8 cellular contexts compared by ENCODE assay signal in the genomic region with DNA sequence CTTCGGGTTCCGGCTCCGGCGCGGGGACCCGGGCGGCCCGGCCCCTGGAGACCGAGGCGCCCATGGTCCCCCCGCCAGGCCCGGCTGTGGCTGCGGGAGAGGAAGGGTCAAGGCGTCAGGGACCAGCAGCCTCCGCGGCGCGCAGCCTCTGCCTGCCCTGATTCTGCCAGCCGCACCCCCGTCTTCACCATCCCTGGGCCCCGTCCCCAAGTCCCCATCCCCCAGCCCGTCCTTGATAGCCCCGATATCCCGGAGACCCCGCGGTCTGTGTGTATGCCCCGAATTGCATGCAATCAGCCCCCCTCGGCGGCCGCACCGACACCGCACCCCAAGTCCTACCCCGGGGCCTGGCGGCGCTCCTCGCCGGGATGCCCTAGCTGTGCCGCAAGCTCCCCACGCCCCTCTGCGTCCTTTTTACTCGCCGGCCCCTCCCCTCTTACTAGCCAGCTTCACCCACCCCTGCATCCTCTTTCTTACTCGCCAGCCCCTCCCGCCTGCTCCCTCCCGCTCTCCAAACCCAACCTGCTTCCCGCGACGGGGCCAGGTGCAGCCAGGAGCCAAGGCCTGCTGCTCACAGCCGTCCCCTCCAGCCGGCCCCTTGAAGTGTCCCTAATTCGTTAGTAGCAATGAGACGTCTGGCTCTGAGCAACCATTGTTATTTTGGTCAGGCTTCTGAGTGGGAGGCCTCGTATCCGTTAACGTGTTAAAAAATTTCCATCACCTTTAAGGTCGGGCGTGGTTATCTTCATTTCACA. TPM values are rescaled to one million over a fixed set of nuclear protein-coding genes. Genes with fewer than 3 reads are reported as not detected.
DNase-seq lines count a peak whose midpoint lies in the region; ATAC-seq and TF ChIP-seq lines count a peak whose summit lies in the region.

A gene with protein sequence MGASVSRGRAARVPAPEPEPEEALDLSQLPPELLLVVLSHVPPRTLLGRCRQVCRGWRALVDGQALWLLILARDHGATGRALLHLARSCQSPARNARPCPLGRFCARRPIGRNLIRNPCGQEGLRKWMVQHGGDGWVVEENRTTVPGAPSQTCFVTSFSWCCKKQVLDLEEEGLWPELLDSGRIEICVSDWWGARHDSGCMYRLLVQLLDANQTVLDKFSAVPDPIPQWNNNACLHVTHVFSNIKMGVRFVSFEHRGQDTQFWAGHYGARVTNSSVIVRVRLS (minus strand): TSS at position 386 of the 755 bp plus-strand sequence. CDS start 322 bp downstream, at position 64.

- peak within 1 kb of the TSS; percentile 70 for H3K4me3 Mint-ChIP-seq in activated naive CD8-positive, alpha-beta T cell treated with anti-CD3 and anti-CD28 coated beads for 36 hours
- peak within 1 kb of the TSS; percentile 70 for H3K4me3 Mint-ChIP-seq in osteocyte (ENCODE audit: unreplicated experiment)

- intact Hi-C loops in heart right ventricle (cut with DNase I), result no loop called here

- in situ Hi-C loops in G401 (cut with HindIII; ENCODE audit: low sequenced_read_pairs), result no loop called here

- no peaks in the 10 kb centered on the region for H3K36me3 Mint-ChIP-seq in activated naive CD8-positive, alpha-beta T cell treated with anti-CD3 and anti-CD28 coated beads for 36 hours
- H3K36me3 Mint-ChIP-seq in osteocyte (ENCODE audit: unreplicated experiment), result peaks cover 2% of the 10 kb centered on the region

- H3K4me1 ChIP-seq in heart right ventricle, result peaks cover 0 to 29% (median 11%) of the 10 kb centered on the region in 9 donors

- no peak within 1 kb of the TSS for H3K27ac Mint-ChIP-seq in activated naive CD8-positive, alpha-beta T cell treated with anti-CD3 and anti-CD28 coated beads for 36 hours
- no peak within 1 kb of the TSS for H3K27ac Mint-ChIP-seq in osteocyte (ENCODE audit: unreplicated experiment)

- H3K9me3 Mint-ChIP-seq in activated naive CD8-positive, alpha-beta T cell treated with anti-CD3 and anti-CD28 coated beads for 36 hours, result peaks cover 3% of the 10 kb centered on the region
- H3K9me3 Mint-ChIP-seq in osteocyte (ENCODE audit: unreplicated experiment), result no peaks in the 10 kb centered on the region

- DNase-seq in G401 (ENCODE audit: low spot score), result peak; percentile 89
- DNase-seq in NCI-H1417 treated with DMSO at 0.1 percent for 48 hours (lab: John Stamatoyannopoulos, UW), result peak; percentile 28
- peak; percentile 3 for DNase-seq in activated naive CD8-positive, alpha-beta T cell treated with anti-CD3 and anti-CD28 coated beads for 36 hours
- peak; percentile 12 to 30 for DNase-seq in heart right ventricle
- no peak for DNase-seq in osteocyte (ENCODE audit: extremely low spot score, unreplicated experiment)
- DNase-seq in hepatic stellate cell (ENCODE audit: low spot score), result no peak

- TF ChIP-seq CTCF in heart right ventricle (IDR thresholded peaks at IDR 0.05) (no peak), osteocyte (IDR thresholded peaks at IDR 0.05) (no peak)

- peaks cover 58% of the 10 kb centered on the region for H3K27me3 Mint-ChIP-seq in activated naive CD8-positive, alpha-beta T cell treated with anti-CD3 and anti-CD28 coated beads for 36 hours
- peaks cover 10% of the 10 kb centered on the region for H3K27me3 Mint-ChIP-seq in osteocyte (ENCODE audit: unreplicated experiment)

- peak within 1 kb of the TSS; percentile 23 to 77 (median 66) for H3K4me3 ChIP-seq in heart right ventricle

- peak within 1 kb of the TSS in 7 of 10 donors; percentile 40 to 87 (median 68) for H3K27ac ChIP-seq in heart right ventricle

- peaks cover 5 to 39% (median 22%) of the 10 kb centered on the region in 7 donors for H3K27me3 ChIP-seq in heart right ventricle

- WGBS in heart right ventricle, 2 donors, result 6% methylated on average over 55 to 57 of the region's 57 CpGs

- peaks cover 4% of the 10 kb centered on the region for H3K4me1 Mint-ChIP-seq in activated naive CD8-positive, alpha-beta T cell treated with anti-CD3 and anti-CD28 coated beads for 36 hours
- H3K4me1 Mint-ChIP-seq in osteocyte (ENCODE audit: unreplicated experiment), result peaks cover 16% of the 10 kb centered on the region

- no peaks in the 10 kb centered on the region for H3K9me3 ChIP-seq in heart right ventricle

- ATAC-seq in heart right ventricle (peak; percentile 39 to 81 (median 60)), HG03521 (IDR thresholded peaks at IDR 0.05; ENCODE audit: unreplicated experiment) (no peak), GM21576 (IDR thresholded peaks at IDR 0.05; ENCODE audit: unreplicated experiment) (no peak)

- H3K36me3 ChIP-seq in heart right ventricle, result peaks cover 0 to 13% (median 0%) of the 10 kb centered on the region in 9 donors

RNA-seq across cellular contexts. Expression of the gene that starts here (rescaled TPM):
- 44.0 and 52.2 TPM in 2 replicates for total RNA-seq in G401 (2014; rRNA removed; shearing (Covaris generic))
- total RNA-seq in activated naive CD8-positive, alpha-beta T cell treated with anti-CD3 and anti-CD28 coated beads for 36 hours, result 1 to 10 TPM; 1.3 to 1.7 TPM
- total RNA-seq in heart right ventricle (10 to 100 TPM; 11.4 to 40.5 (median 21.4) TPM), osteocyte (4.4 and 6.0 TPM in 2 replicates)
- 1 to 10 TPM; 2.3 to 6.6 TPM for polyA plus RNA-seq in heart right ventricle

Comparison
In these comparisons a context has a peak if more than half of its experiments do, and no peak if none do; other contexts are left out.
1. DNase-seq: peak in G401 (single experiment), NCI-H1417 treated with DMSO at 0.1 percent for 48 hours (single experiment), activated naive CD8-positive, alpha-beta T cell treated with anti-CD3 and anti-CD28 coated beads for 36 hours (single experiment) and heart right ventricle (2 of 2); none in osteocyte (single experiment) and hepatic stellate cell (single experiment).
2. ATAC-seq: peak in heart right ventricle (8 of 8); none in HG03521 (single experiment) and GM21576 (single experiment).